Comparison of ENCODE assay signal across 8 cellular contexts in genomic region chr19:8392017-8392591, GRCh38. TPM values are rescaled to one million over a fixed set of nuclear protein-coding genes. Genes with fewer than 3 reads are reported as not detected.
DNase-seq lines count a peak whose midpoint lies in the region; TF ChIP-seq lines count a peak whose summit lies in the region.

No MANE protein-coding gene starts in this region.

- H3F3A ChIP-seq in neural progenitor cell (ENCODE audit: low read depth) = peaks cover 21% of the 10 kb centered on the region

- intact Hi-C loops in esophagus squamous epithelium (cut with DNase I) = no loop called here

- 35% methylated on average over 4 to 8 of the region's 11 CpGs for WGBS in esophagus squamous epithelium, 2 donors

- H3K27me3 ChIP-seq in Peyer's patch = no peaks in the 10 kb centered on the region
- no peaks in the 10 kb centered on the region for H3K27me3 ChIP-seq in esophagus squamous epithelium
- H3K27me3 ChIP-seq in neural progenitor cell = no peaks in the 10 kb centered on the region

- H3K27ac Mint-ChIP-seq in neural progenitor cell = peak overlapping the region; percentile 78

- H3K4me1 ChIP-seq in Peyer's patch (peaks cover 0 to 55% (median 5%) of the 10 kb centered on the region in 4 donors), esophagus squamous epithelium (peaks cover 37 to 79% (median 50%) of the 10 kb centered on the region in 3 donors), neural progenitor cell (no peaks in the 10 kb centered on the region)

- H3K9ac ChIP-seq in neural progenitor cell = no peak overlapping the region

- no peak overlapping the region for H3K4me3 Mint-ChIP-seq in neural progenitor cell

- peaks cover 4% of the 10 kb centered on the region for H3K36me3 Mint-ChIP-seq in neural progenitor cell

- DNase-seq in Peyer's patch (no peak), esophagus squamous epithelium (lab: John Stamatoyannopoulos, UW) (no peak), neural progenitor cell (ENCODE audit: low spot score) (no peak), NCI-H82 (lab: John Stamatoyannopoulos, UW) (no peak), activated gamma-delta T cell treated with Interleukin-2 at 50 U/mL for 16 hours (no peak), HuH-7 (ENCODE audit: low spot score) (no peak)
- DNase-seq in activated CD8-positive, alpha-beta memory T cell treated with anti-CD3 and anti-CD28 coated beads, Interleukin-2, amount 50 U/mL, for 4 hours = no peak

- H3K4me2 ChIP-seq in neural progenitor cell = no peak overlapping the region

- H3K36me3 ChIP-seq in Peyer's patch (peaks cover 0 to 5% (median 0%) of the 10 kb centered on the region in 3 donors), esophagus squamous epithelium (no peaks in the 10 kb centered on the region), neural progenitor cell (no peaks in the 10 kb centered on the region)

- TF ChIP-seq CTCF in 22Rv1 (IDR thresholded peaks at IDR 0.05) (no peak), Peyer's patch (IDR thresholded peaks at IDR 0.05) (no peak), esophagus squamous epithelium (IDR thresholded peaks at IDR 0.05) (no peak), neural progenitor cell (IDR thresholded peaks at IDR 0.05) (no peak)

- H3K27me3 Mint-ChIP-seq in neural progenitor cell (ENCODE audit: insufficient read depth, low read depth) = peaks cover 12% of the 10 kb centered on the region

- no peaks in the 10 kb centered on the region for H3K9me3 ChIP-seq in Peyer's patch
- no peaks in the 10 kb centered on the region for H3K9me3 ChIP-seq in esophagus squamous epithelium
- H3K9me3 ChIP-seq in neural progenitor cell (ENCODE audit: low read depth) = no peaks in the 10 kb centered on the region

- no peak overlapping the region for H2AFZ ChIP-seq in neural progenitor cell (replicated peaks)

- peaks cover 19% of the 10 kb centered on the region for H3K4me1 Mint-ChIP-seq in neural progenitor cell

- TF ChIP-seq POLR2A in Peyer's patch (IDR thresholded peaks at IDR 0.05) (no peak), esophagus squamous epithelium (IDR thresholded peaks at IDR 0.05) (no peak)

- no peaks in the 10 kb centered on the region for H3K9me3 Mint-ChIP-seq in neural progenitor cell

- peaks cover 49% of the 10 kb centered on the region for H4K20me1 ChIP-seq in neural progenitor cell (ENCODE audit: low read depth)

- H3K27ac ChIP-seq in 22Rv1 (peak overlapping the region; percentile 99), Peyer's patch (peak overlapping the region; percentile 15 to 100 (median 98)), esophagus squamous epithelium (peak overlapping the region; percentile 99 to 100 (median 100)), neural progenitor cell (no peak overlapping the region)

- peaks cover 73% of the 10 kb centered on the region for H3K79me2 ChIP-seq in neural progenitor cell (ENCODE audit: low read depth)

- H3K4me3 ChIP-seq in Peyer's patch (no peak overlapping the region), esophagus squamous epithelium (peak overlapping the region in 1 of 4 donors; percentile 100), neural progenitor cell (no peak overlapping the region)

RNA-seq across cellular contexts. Expression of gene RAB11B, which starts 1.9 kb away (rescaled TPM):
- 100 to 1,000 TPM in 3 of 4 donors, 10 to 100 TPM in 1; 76.2 to 181 (median 151) TPM for total RNA-seq in Peyer's patch
- 10 to 100 TPM; 11.3 to 44.0 (median 26.0) TPM for total RNA-seq in esophagus squamous epithelium
- 17.1 and 32.3 TPM in 2 replicates for total RNA-seq in neural progenitor cell (ENCODE audit: low replicate concordance)

RNA-seq across cellular contexts. Expression of gene MARCHF2, which starts 21.0 kb away (rescaled TPM):
- total RNA-seq in Peyer's patch (10 to 100 TPM; 53.5 to 97.4 (median 68.9) TPM), esophagus squamous epithelium (10 to 100 TPM; 34.5 to 78.9 (median 61.7) TPM), neural progenitor cell (ENCODE audit: low replicate concordance) (27.0 and 72.7 TPM in 2 replicates)

RNA-seq across cellular contexts. Expression of gene ANGPTL4, which starts 28.1 kb away (rescaled TPM):
- 10 to 100 TPM; 22.6 to 82.1 (median 29.9) TPM for total RNA-seq in Peyer's patch
- 10 to 100 TPM; 17.0 to 37.1 (median 19.2) TPM for total RNA-seq in esophagus squamous epithelium
- total RNA-seq in neural progenitor cell (ENCODE audit: low replicate concordance) = 1.9 TPM in 1 of 2 replicates, not detected in the other

RNA-seq across cellular contexts. Expression of gene KANK3, which starts 49.0 kb away (rescaled TPM):
- total RNA-seq in Peyer's patch (10 to 100 TPM in 1 of 4 donors, 1 to 10 TPM in 3; 3.0 to 16.5 (median 7.8) TPM), esophagus squamous epithelium (1 to 10 TPM; 2.9 to 8.8 (median 4.4) TPM), neural progenitor cell (ENCODE audit: low replicate concordance) (1.9 TPM in 1 of 2 replicates, not detected in the other)

RNA-seq across cellular contexts. Expression of gene HNRNPM, which starts 52.7 kb away (rescaled TPM):
- total RNA-seq in Peyer's patch (100 to 1,000 TPM; 108 to 128 (median 116) TPM), esophagus squamous epithelium (100 to 1,000 TPM; 102 to 162 (median 128) TPM), neural progenitor cell (ENCODE audit: low replicate concordance) (118 and 156 TPM in 2 replicates)
